ENCODE assay signal across 8 cellular contexts in the genomic region with DNA sequence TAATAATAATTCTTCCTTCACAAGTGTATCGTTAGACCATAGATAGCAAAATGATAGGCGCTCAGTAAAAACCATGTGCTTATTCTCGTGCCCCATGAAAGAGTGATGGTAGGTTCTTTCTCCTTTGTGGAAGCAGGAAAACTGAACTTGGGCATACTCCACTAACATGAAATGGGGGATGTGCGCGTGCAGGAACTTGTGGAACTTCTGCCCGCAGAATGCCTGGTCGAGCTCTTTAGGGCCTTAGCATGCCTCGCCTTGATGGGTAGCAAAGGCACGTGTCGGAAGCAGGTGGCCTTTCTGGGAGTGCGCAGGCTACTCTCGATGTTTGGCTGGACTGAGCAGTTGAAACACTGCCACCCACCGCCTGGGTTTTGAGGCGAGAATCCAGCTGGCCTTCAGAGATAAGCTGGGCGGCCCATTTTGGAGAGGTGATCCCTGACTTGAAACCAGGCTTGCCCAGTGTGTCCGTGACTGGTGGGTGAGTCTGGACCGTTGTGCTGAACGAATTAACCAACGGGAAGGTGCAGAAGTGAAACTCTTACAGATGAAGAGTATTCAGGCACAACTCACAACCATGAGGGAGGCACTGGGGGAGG. TPM values are rescaled to one million over a fixed set of nuclear protein-coding genes. Genes with fewer than 3 reads are reported as not detected.
DNase-seq lines count a peak whose midpoint lies in the region; ATAC-seq and TF ChIP-seq lines count a peak whose summit lies in the region.

No MANE protein-coding gene starts in this region.

- H3K27me3 ChIP-seq in SJSA1 (replicated peaks) = no peaks in the 10 kb centered on the region

- TF ChIP-seq CTCF in AG10803 (conservative IDR thresholded peaks at IDR 0.05; ENCODE audit: low read length) = peak; percentile 32
- peak; percentile 32 for TF ChIP-seq CTCF in astrocyte of the spinal cord (IDR thresholded peaks at IDR 0.05; ENCODE audit: low read depth, low read length)

- DNase-seq in AG10803 (ENCODE audit: low read depth) (peak; percentile 57), LHCN-M2 (ENCODE audit: low read depth) (peak; percentile 71), SJSA1 (ENCODE audit: low read depth in 1 of 2, low spot score in 2 of 2) (peak in 1 of 2 experiments; percentile 52), astrocyte of the spinal cord (ENCODE audit: low read depth, low spot score) (peak; percentile 53), hippocampal formation (lab: John Stamatoyannopoulos, UW) (peak; percentile 64 to 69), putamen (ENCODE audit: low spot score) (peak; percentile 75)

- ATAC-seq in GM19023 (IDR thresholded peaks at IDR 0.05; ENCODE audit: unreplicated experiment) (peak; percentile 24), GM18861 (IDR thresholded peaks at IDR 0.05; ENCODE audit: unreplicated experiment) (no peak)

- peaks cover 9% of the 10 kb centered on the region for H3K4me1 ChIP-seq in SJSA1 (replicated peaks)

- H3K9me3 ChIP-seq in SJSA1 (replicated peaks) = no peaks in the 10 kb centered on the region

- H3K27ac ChIP-seq in SJSA1 = no peak overlapping the region

- H3K4me3 ChIP-seq in AG10803 (ENCODE audit: low read length) (peak overlapping the region; percentile 77), SJSA1 (peak overlapping the region; percentile 80), astrocyte of the spinal cord (ENCODE audit: low read depth, low read length) (peak overlapping the region; percentile 71)

- peaks cover 2% of the 10 kb centered on the region for H3K36me3 ChIP-seq in SJSA1

- in situ Hi-C loops in astrocyte of the spinal cord (cut with HindIII; ENCODE audit: low sequenced_read_pairs) = no loop called here

RNA-seq across cellular contexts. Expression of gene PCCB, which starts 0.8 kb away (rescaled TPM):
- total RNA-seq in LHCN-M2 (2014; rRNA removed) = 39.4 and 45.0 TPM in 2 replicates
- 41.3 TPM for polyA plus RNA-seq in LHCN-M2 (2012)
- 35.0 and 39.2 TPM in 2 replicates for total RNA-seq in SJSA1 (2014; rRNA removed; shearing (Covaris generic))

RNA-seq across cellular contexts. Expression of gene MSL2, which starts 54.8 kb away (rescaled TPM):
- 7.6 and 9.1 TPM in 2 replicates for total RNA-seq in LHCN-M2 (2014; rRNA removed)
- polyA plus RNA-seq in LHCN-M2 (2012) = 4.8 TPM
- 11.7 and 12.8 TPM in 2 replicates for total RNA-seq in SJSA1 (2014; rRNA removed; shearing (Covaris generic))
